Comparison of ENCODE assay signal across 17 cellular contexts in the genomic region with DNA sequence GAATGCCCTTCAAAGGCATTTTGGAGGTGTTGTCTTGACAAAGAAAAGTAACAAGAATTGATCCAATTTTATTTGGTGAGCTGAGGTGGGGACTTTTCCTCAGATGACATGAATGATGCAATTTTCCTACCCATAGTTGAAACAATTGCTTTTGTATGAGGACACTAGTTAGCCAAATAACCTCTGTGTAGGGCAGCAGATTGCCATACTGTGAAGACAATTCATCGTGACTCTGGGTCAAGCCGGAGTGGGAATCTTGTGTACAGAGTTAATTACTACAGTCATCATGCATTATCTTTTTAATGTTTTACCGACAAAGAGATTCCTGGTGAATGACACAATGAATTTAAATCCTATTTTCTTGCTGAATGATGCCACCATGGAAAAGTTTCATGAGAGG.
"Had no signal": no experiment of that assay in that cellular context is flagged by ENCODE, and none has a peak within 500 bp of the region (broad histone marks: within the 10 kb centered on the region; RNA-seq: fewer than 3 reads in every experiment).

No MANE protein-coding gene starts in this region.

- H3K9me3 ChIP-seq: ascending aorta, esophagus squamous epithelium, pancreas, vagina had no signal

- H3K4me3 Mint-ChIP-seq: activated CD4-positive, alpha-beta T cell treated with anti-CD3 and anti-CD28 coated beads for 36 hours; activated CD8-positive, alpha-beta T cell treated with anti-CD3 and anti-CD28 coated beads, Interleukin-2, amount 10 ng/mL, durations not matched to agents 7 days and 5 days; activated T-helper 1 cell treated with anti-CD3 and anti-CD28 coated beads, Interleukin-12 subunit alpha, Interleukin-12 subunit beta, Interleukin-2, Interleukin-4 antibody, amounts not matched to agents 30 ng/mL and 10 ng/mL and 1 ng/mL, durations not matched to agents 14 hours and 24 hours and 36 hours; nephron progenitor cell; T-helper 2 cell treated with Interferon-gamma antibody and Interleukin-4, amounts not matched to agents 5 μg/mL and 100 μg/mL, for 36 hours had no signal

- H3K27me3 Mint-ChIP-seq: activated CD4-positive, alpha-beta T cell treated with anti-CD3 and anti-CD28 coated beads for 36 hours had no signal

- H3K27me3 ChIP-seq: ascending aorta, foreskin keratinocyte, pancreas, vagina had no signal

- H3K27ac ChIP-seq: ascending aorta, dorsolateral prefrontal cortex, esophagus squamous epithelium, foreskin keratinocyte, pancreas, vagina had no signal

- DNase-seq: activated CD4-positive, alpha-beta T cell treated with anti-CD3 and anti-CD28 coated beads for 36 hours; activated CD8-positive, alpha-beta memory T cell treated with anti-CD3 and anti-CD28 coated beads, Interleukin-2, amount 50 U/mL, for 48 hours; activated CD8-positive, alpha-beta T cell treated with anti-CD3 and anti-CD28 coated beads, Interleukin-2, amount 10 ng/mL, durations not matched to agents 7 days and 5 days; activated naive CD4-positive, alpha-beta T cell; dorsolateral prefrontal cortex; esophagus squamous epithelium; foreskin keratinocyte; head of caudate nucleus; islet precursor cell; nephron progenitor cell; pancreas; retina; stimulated activated CD4-positive, alpha-beta T cell treated with anti-CD3 and anti-CD28 coated beads, Interleukin-4, amount 100 ng/mL, for 4 hours had no signal

- H3K4me1 Mint-ChIP-seq: activated CD4-positive, alpha-beta T cell treated with anti-CD3 and anti-CD28 coated beads for 36 hours; nephron progenitor cell had no signal

- H3K4me1 ChIP-seq: ascending aorta, esophagus squamous epithelium, foreskin keratinocyte, pancreas, vagina had no signal

- H3K36me3 ChIP-seq: ascending aorta, esophagus squamous epithelium, pancreas, vagina had no signal

- ATAC-seq: activated CD4-positive, alpha-beta T cell treated with anti-CD3 and anti-CD28 coated beads for 36 hours; activated CD8-positive, alpha-beta T cell treated with anti-CD3 and anti-CD28 coated beads, Interleukin-2, amount 10 ng/mL, durations not matched to agents 7 days and 5 days; foreskin keratinocyte; pancreas had no signal

- H3K4me3 ChIP-seq: ascending aorta, dorsolateral prefrontal cortex, esophagus squamous epithelium, pancreas, vagina had no signal

- H3K9me3 Mint-ChIP-seq: T-helper 2 cell treated with Interferon-gamma antibody and Interleukin-4, amounts not matched to agents 5 μg/mL and 100 μg/mL, for 36 hours had no signal

- H3K27ac Mint-ChIP-seq: activated CD4-positive, alpha-beta T cell treated with anti-CD3 and anti-CD28 coated beads for 36 hours; activated CD8-positive, alpha-beta T cell treated with anti-CD3 and anti-CD28 coated beads, Interleukin-2, amount 10 ng/mL, durations not matched to agents 7 days and 5 days; activated T-helper 1 cell treated with anti-CD3 and anti-CD28 coated beads, Interleukin-12 subunit alpha, Interleukin-12 subunit beta, Interleukin-2, Interleukin-4 antibody, amounts not matched to agents 30 ng/mL and 10 ng/mL and 1 ng/mL, durations not matched to agents 14 hours and 24 hours and 36 hours; nephron progenitor cell; T-helper 2 cell treated with Interferon-gamma antibody and Interleukin-4, amounts not matched to agents 5 μg/mL and 100 μg/mL, for 36 hours had no signal
